Comparison of ENCODE assay signal across 27 cellular contexts in genomic region chr12:90000721-90001120, GRCh38.
"Had no signal": no experiment of that assay in that cellular context is flagged by ENCODE, and none has a peak within 500 bp of the region (broad histone marks: within the 10 kb centered on the region; RNA-seq: fewer than 3 reads in every experiment).

No MANE protein-coding gene starts in this region.

- H3K27me3 ChIP-seq: adrenal gland had no signal

- H3K9ac ChIP-seq: KMS-11 had no signal

- H3K4me2 ChIP-seq: KMS-11, PC-9 had no signal

- H3K27ac ChIP-seq: adrenal gland, KMS-11, PC-9, RWPE1, SK-N-MC had no signal

- H3K4me1 ChIP-seq: adrenal gland had no signal

- ATAC-seq: activated CD8-positive, alpha-beta T cell treated with anti-CD3 and anti-CD28 coated beads for 36 hours; Right ventricle myocardium inferior had no signal

- H3K4me3 ChIP-seq: adrenal gland, PC-9, SK-N-MC had no signal

- DNase-seq: activated CD4-positive, alpha-beta T cell treated with anti-CD3 and anti-CD28 coated beads, Interleukin-2, amount 10 ng/mL, durations not matched to agents 24 days and 14 days; activated CD4-positive, alpha-beta T cell treated with anti-CD3 and anti-CD28 coated beads, Interleukin-2, amount 50 U/mL, for 4 hours; activated CD8-positive, alpha-beta T cell treated with anti-CD3 and anti-CD28 coated beads for 36 hours; activated gamma-delta T cell; activated naive CD4-positive, alpha-beta T cell treated with Interleukin-2 at 50 U/mL for 16 hours; activated naive CD8-positive, alpha-beta T cell treated with anti-CD3 and anti-CD28 coated beads, Interleukin-2, amount 10 ng/mL, durations not matched to agents 7 days and 5 days; activated T-cell treated with anti-CD3 and anti-CD28 coated beads, Interleukin-2, amount 50 U/mL, for 24 hours; adrenal gland; caudate nucleus; cerebellar nuclear complex; NCI-H1105; NCI-H1417 treated with DMSO at 0.1 percent for 48 hours; NCI-H1930; NCI-H2081 treated with DMSO at 0.1 percent for 48 hours; NCI-H226; NCI-H446 treated with DMSO at 0.1 percent for 48 hours; NCI-H524 treated with DMSO at 0.1 percent for 48 hours; PC-9; SIG-M5; T1000 had no signal

- H3K36me3 ChIP-seq: adrenal gland had no signal

- FAIRE-seq: bronchial epithelial cell, RCC 7860, TTC549 had no signal

- H2AFZ ChIP-seq: PC-9 had no signal

- H3K9me3 ChIP-seq: adrenal gland had no signal
